8 cellular contexts compared by ENCODE assay signal in the genomic region with DNA sequence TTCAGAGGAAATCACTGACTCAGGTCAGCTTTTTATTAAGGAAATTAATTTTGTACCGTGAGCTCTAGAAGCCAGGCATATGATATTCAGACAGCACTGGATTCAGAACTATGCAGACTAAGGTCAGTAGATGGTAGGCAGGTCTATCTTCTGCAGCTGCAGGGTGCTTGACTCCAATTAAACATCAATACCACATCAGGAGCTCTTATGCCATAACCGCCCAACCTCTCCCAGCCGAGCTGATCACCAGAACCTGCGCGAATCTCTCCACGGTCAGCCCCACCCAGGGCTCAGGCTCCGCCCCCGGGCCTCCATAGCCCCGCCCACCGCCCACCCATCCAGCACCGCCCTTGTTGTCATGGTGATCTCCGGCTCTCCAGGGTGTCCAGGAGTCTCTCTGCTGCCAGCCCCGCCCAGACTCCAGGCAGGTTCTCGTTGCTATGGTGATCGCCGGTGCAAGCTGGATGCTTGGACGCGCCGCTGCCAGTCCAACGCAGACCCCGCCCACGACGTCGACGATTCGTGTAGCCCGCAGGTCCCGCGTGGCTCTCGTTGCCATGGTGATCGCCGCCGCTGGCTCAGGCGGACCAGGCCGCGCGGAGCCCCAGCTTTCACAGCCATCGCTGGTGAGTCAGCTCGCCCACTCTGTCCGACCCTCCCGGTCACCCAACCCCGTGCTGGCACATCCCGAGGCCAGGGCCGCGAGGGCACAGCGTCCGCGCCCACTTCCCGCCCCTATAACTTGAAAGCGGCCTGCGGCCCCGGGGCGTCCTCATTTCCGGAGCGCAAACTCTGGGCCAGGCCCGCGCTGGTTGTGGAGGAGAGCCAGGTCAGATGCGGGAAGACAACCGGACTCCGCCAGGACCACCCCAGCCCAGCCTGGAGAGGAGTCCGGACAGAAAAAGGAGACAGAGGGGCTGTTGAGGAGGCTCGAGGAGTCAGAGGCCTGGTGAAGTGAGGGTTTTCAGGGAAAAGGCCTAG. TPM values are rescaled to one million over a fixed set of nuclear protein-coding genes. Genes with fewer than 3 reads are reported as not detected.
A peak's percentile ranks its signal among the peaks of the same experiment; 100 is the strongest.
DNase-seq lines count a peak whose midpoint lies in the region; ATAC-seq and TF ChIP-seq lines count a peak whose summit lies in the region.

Gene RAB36, plus strand, starts transcription at position 552 of the 981 bp plus-strand sequence. CDS start 1,140 bp downstream, outside the sequence.

- H3K27ac ChIP-seq in OCI-LY7 (ENCODE audit: low read depth, low read length, poor library complexity, severe bottlenecking) (no peak within 1 kb of the TSS), esophagus muscularis mucosa (replicated peaks in 1 of 4) (peak within 1 kb of the TSS; percentile 68 to 87 (median 78))

- H3K9me2 ChIP-seq in OCI-LY7 (ENCODE audit: insufficient read depth, low read length), result no peaks in the 10 kb centered on the region

- intact Hi-C loops in OCI-LY7 (cut with micrococcal nuclease; ENCODE audit: unreplicated experiment), result no loop called here
- intact Hi-C loops in esophagus muscularis mucosa (cut with DNase I), result no loop called here

- peak within 1 kb of the TSS; percentile 60 for H3K4me3 ChIP-seq in OCI-LY7 (ENCODE audit: low read depth, low read length, poor library complexity, severe bottlenecking)
- H3K4me3 ChIP-seq in esophagus muscularis mucosa, result peak within 1 kb of the TSS; percentile 51 to 67 (median 58)

- TF ChIP-seq EP300 in esophagus muscularis mucosa (IDR thresholded peaks at IDR 0.05), result no peak

- no peak for ATAC-seq in GM19467 (IDR thresholded peaks at IDR 0.05; ENCODE audit: unreplicated experiment)

- H4K20me1 ChIP-seq in OCI-LY7 (ENCODE audit: insufficient read depth, low read length), result no peaks in the 10 kb centered on the region

- POLR2A ChIA-PET in OCI-LY7 (lab: Charles Lee), result interaction anchor here (0.5 to 1.9 kb wide), 9 partner anchors 8 to 175 kb away, joined by 3 to 10 read pairs (median 4); no protein-coding TSS in a partner anchor

- DNase-seq in DMS153 treated with DMSO at 0.1 percent for 48 hours (lab: John Stamatoyannopoulos, UW; ENCODE audit: unreplicated experiment), result peak; percentile 97
- DNase-seq in HT-29 (ENCODE audit: low spot score), result peak; percentile 93
- peak; percentile 75 for DNase-seq in OCI-LY7 (ENCODE audit: low spot score)
- DNase-seq in activated T-helper 1 cell treated with Interleukin-2 at 50 U/mL for 16 hours (ENCODE audit: low read depth), result peak; percentile 80
- DNase-seq in esophagus muscularis mucosa (ENCODE audit: extremely low spot score), result peak; percentile 98
- peak; percentile 99 for DNase-seq in mucosa of gallbladder (ENCODE audit: low spot score)
- DNase-seq in stimulated activated CD8-positive, alpha-beta memory T cell treated with anti-CD3 and anti-CD28 coated beads, Interleukin-2, amount 100 ng/mL, for 1 hour (ENCODE audit: low read depth in 2 of 2), result peak; percentile 69 to 78

- H3K27me3 ChIP-seq in esophagus muscularis mucosa, result no peaks in the 10 kb centered on the region

- no peak for TF ChIP-seq POLR2A in esophagus muscularis mucosa (IDR thresholded peaks at IDR 0.05; ENCODE audit: low read depth)

- H3K79me2 ChIP-seq in OCI-LY7 (ENCODE audit: insufficient read depth, low read depth, low read length), result no peaks in the 10 kb centered on the region

- CTCF ChIA-PET in OCI-LY7 (lab: Charles Lee; ENCODE audit: unreplicated experiment), result interaction anchor here (2.0 kb wide), 1 partner anchor 12 kb away, joined by 6 read pairs; no protein-coding TSS in a partner anchor

- no peaks in the 10 kb centered on the region for H3K36me3 ChIP-seq in OCI-LY7 (ENCODE audit: insufficient read depth, low read length)
- peaks cover 0 to 13% (median 3%) of the 10 kb centered on the region in 4 donors for H3K36me3 ChIP-seq in esophagus muscularis mucosa

- no peak for TF ChIP-seq CTCF in OCI-LY7 (conservative IDR thresholded peaks at IDR 0.05; ENCODE audit: low read length)
- TF ChIP-seq CTCF in esophagus muscularis mucosa (IDR thresholded peaks at IDR 0.05), result no peak

- no TSS peak for BruUV-seq in OCI-LY7 (replicated peaks; lab: Mats Ljungman, UMichigan)

- peak within 1 kb of the TSS; percentile 92 for H2AFZ ChIP-seq in OCI-LY7 (ENCODE audit: low read length)

- H3K4me2 ChIP-seq in OCI-LY7 (ENCODE audit: low read length), result peak within 1 kb of the TSS; percentile 82

- WGBS in esophagus muscularis mucosa, result 8% methylated on average over 15 of the region's 62 CpGs

- H3K9me3 ChIP-seq in OCI-LY7 (ENCODE audit: low read length) (no peaks in the 10 kb centered on the region), esophagus muscularis mucosa (no peaks in the 10 kb centered on the region)

- H3K4me1 ChIP-seq in OCI-LY7 (ENCODE audit: insufficient read depth, low read length, poor library complexity, severe bottlenecking) (peaks cover 62% of the 10 kb centered on the region), esophagus muscularis mucosa (peaks cover 25 to 58% (median 52%) of the 10 kb centered on the region in 4 donors)

RNA-seq across cellular contexts. Expression of gene RAB36, which starts in this region (rescaled TPM):
- total RNA-seq in HT-29 (2014; rRNA removed; shearing (Covaris generic)), result 0.26 and 1.5 TPM in 2 replicates
- total RNA-seq in OCI-LY7 (2014; rRNA removed; shearing (Covaris generic)), result 0.15 and 0.41 TPM in 2 replicates
- total RNA-seq in OCI-LY7 (2022), result 2.5 and 3.0 TPM in 2 replicates
- total RNA-seq in esophagus muscularis mucosa, result 10 to 100 TPM in 1 of 4 donors, 1 to 10 TPM in 3; 5.0 to 10.8 (median 8.2) TPM
- total RNA-seq in mucosa of gallbladder, result 22.3 TPM
